In the genomic region with DNA sequence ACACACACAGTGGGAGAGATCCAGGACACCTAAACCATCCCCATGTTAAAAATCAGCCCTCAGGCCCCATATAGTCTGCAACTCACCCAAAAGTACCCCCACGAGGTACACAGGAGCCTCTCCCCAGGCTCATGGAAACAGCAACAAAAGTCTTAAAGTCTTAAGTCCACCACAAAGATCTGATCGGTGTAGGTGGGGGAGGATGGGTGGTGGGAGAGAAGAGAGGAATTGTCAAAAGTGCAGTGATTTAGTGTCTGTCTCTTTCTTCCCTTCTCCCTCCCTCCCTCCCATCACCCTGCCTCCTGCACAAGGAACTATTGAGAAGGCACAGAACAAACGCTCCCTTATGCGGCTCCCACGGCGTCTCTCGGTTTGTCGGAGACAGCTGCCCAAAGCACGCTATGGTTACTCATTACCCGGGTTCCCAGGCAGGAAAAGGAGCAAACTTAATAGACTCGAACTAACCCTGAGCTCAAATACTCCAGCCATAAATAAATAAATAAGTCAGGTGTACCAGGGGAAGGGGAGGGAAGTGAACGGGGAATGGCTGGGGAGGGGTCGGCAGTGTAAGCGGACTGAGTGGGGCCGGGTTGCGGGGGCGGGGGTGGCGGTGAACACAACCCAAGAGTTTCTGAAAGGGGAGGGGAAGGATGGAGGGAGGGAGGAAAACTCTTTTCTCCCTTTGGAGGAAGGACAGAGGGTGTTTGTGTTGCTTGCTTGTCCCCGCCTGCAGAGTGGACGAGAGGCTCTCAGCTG, we compare ENCODE assay signal across 9 cellular contexts.
DNase-seq lines count a peak whose midpoint lies in the region; ATAC-seq and TF ChIP-seq lines count a peak whose summit lies in the region.
"Had no signal": no experiment of that assay in that cellular context is flagged by ENCODE, and none has a peak within 500 bp of the region (broad histone marks: within the 10 kb centered on the region; RNA-seq: fewer than 3 reads in every experiment).

No MANE protein-coding gene starts in this region.

- H3K9me3 Mint-ChIP-seq in progenitor cell of endocrine pancreas (ENCODE audit: low read depth): no peaks in the 10 kb centered on the region
- no peaks in the 10 kb centered on the region for H3K9me3 Mint-ChIP-seq in activated naive CD4-positive, alpha-beta T cell treated with anti-CD3 and anti-CD28 coated beads, Interleukin-2, amount 10 ng/mL, durations not matched to agents 7 days and 5 days

- H3K27ac Mint-ChIP-seq in progenitor cell of endocrine pancreas: peak overlapping the region; percentile 91
- H3K27ac Mint-ChIP-seq in activated naive CD4-positive, alpha-beta T cell treated with anti-CD3 and anti-CD28 coated beads, Interleukin-2, amount 10 ng/mL, durations not matched to agents 7 days and 5 days: no peak overlapping the region

- H3K27me3 Mint-ChIP-seq in progenitor cell of endocrine pancreas: no peaks in the 10 kb centered on the region
- peaks cover 77% of the 10 kb centered on the region for H3K27me3 Mint-ChIP-seq in activated naive CD4-positive, alpha-beta T cell treated with anti-CD3 and anti-CD28 coated beads, Interleukin-2, amount 10 ng/mL, durations not matched to agents 7 days and 5 days

- H3K4me1 Mint-ChIP-seq in progenitor cell of endocrine pancreas (ENCODE audit: low read depth): peaks cover 65% of the 10 kb centered on the region
- H3K4me1 Mint-ChIP-seq in activated naive CD4-positive, alpha-beta T cell treated with anti-CD3 and anti-CD28 coated beads, Interleukin-2, amount 10 ng/mL, durations not matched to agents 7 days and 5 days: peaks cover 36% of the 10 kb centered on the region

- H3K4me3 Mint-ChIP-seq in progenitor cell of endocrine pancreas (ENCODE audit: low read depth): peak overlapping the region; percentile 6
- no peak overlapping the region for H3K4me3 Mint-ChIP-seq in activated naive CD4-positive, alpha-beta T cell treated with anti-CD3 and anti-CD28 coated beads, Interleukin-2, amount 10 ng/mL, durations not matched to agents 7 days and 5 days

- ATAC-seq in GM18873 (IDR thresholded peaks at IDR 0.05; ENCODE audit: low FRiP score, unreplicated experiment) (peak; percentile 60), HG03095 (IDR thresholded peaks at IDR 0.05; ENCODE audit: unreplicated experiment) (no peak)

- H3K4me3 ChIP-seq in fibroblast of the aortic adventitia (ENCODE audit: low read depth, low read length): no peak overlapping the region

- no peak for TF ChIP-seq CTCF in fibroblast of the aortic adventitia (IDR thresholded peaks at IDR 0.05; ENCODE audit: insufficient read depth, low read length)
- no peak for TF ChIP-seq CTCF in progenitor cell of endocrine pancreas (IDR thresholded peaks at IDR 0.05; ENCODE audit: unreplicated experiment)
- TF ChIP-seq CTCF in GM10266 (IDR thresholded peaks at IDR 0.05; ENCODE audit: control insufficient read depth, insufficient read depth, low read depth, missing control alignments): no peak

- H3K36me3 Mint-ChIP-seq in progenitor cell of endocrine pancreas (ENCODE audit: insufficient read depth): no peaks in the 10 kb centered on the region
- no peaks in the 10 kb centered on the region for H3K36me3 Mint-ChIP-seq in activated naive CD4-positive, alpha-beta T cell treated with anti-CD3 and anti-CD28 coated beads, Interleukin-2, amount 10 ng/mL, durations not matched to agents 7 days and 5 days

- CTCF ChIA-PET in activated naive CD4-positive, alpha-beta T cell treated with anti-CD3 and anti-CD28 coated beads, Interleukin-2, amount 10 ng/mL, durations not matched to agents 7 days and 5 days (lab: Charles Lee): no interaction called here

- peak; percentile 13 for DNase-seq in NCI-H1048 (lab: John Stamatoyannopoulos, UW)
- peak; percentile 23 for DNase-seq in fibroblast of the aortic adventitia (ENCODE audit: low read depth)
- DNase-seq in progenitor cell of endocrine pancreas (ENCODE audit: low spot score, unreplicated experiment): peak; percentile 56
- DNase-seq in activated naive CD4-positive, alpha-beta T cell treated with anti-CD3 and anti-CD28 coated beads, Interleukin-2, amount 10 ng/mL, durations not matched to agents 7 days and 5 days: no peak
- DNase-seq in SHP77 (lab: John Stamatoyannopoulos, UW): no peak
- DNase-seq in GM10266 (ENCODE audit: extremely low spot score): no peak
- DNase-seq: NCI-H1694 treated with DMSO at 0.1 percent for 48 hours had no signal

Comparison
In these comparisons a context has a peak if more than half of its experiments do, and no peak if none do; other contexts are left out.
1. DNase-seq: peak in NCI-H1048 (single experiment), fibroblast of the aortic adventitia (single experiment) and progenitor cell of endocrine pancreas (single experiment); none in activated naive CD4-positive, alpha-beta T cell treated with anti-CD3 and anti-CD28 coated beads, Interleukin-2, amount 10 ng/mL, durations not matched to agents 7 days and 5 days (single experiment), SHP77 (0 of 2) and GM10266 (single experiment).